ENCODE assay signal across 8 cellular contexts in the genomic region with DNA sequence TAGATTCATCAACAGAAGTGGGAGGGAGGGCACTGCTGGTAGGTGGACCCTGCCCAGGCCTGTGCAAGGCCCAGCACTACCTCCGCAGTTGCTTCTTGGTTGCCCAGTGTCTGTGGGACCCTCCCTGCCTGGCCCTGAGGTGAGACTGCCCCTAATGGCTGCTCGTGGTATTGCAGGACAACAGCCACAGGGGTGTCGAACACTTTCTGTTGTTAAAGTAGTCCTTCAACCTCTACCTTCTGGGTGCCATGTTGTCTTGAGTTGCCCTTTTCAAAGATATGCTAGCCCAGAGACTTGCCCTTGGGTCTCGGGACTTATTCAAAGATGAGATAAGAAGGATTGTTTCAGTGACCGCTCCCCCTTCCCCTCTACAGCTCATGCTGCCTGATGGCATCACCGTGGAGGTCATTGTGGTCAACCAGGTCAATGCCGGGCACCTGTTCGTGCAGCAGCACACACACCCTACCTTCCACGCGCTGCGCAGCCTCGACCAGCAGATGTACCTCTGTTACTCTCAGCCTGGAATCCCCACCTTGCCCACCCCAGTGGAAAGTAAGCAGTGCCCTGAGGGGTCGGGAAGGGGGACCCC. TPM values are rescaled to one million over a fixed set of nuclear protein-coding genes. Genes with fewer than 3 reads are reported as not detected.
DNase-seq lines count a peak whose midpoint lies in the region; ATAC-seq and TF ChIP-seq lines count a peak whose summit lies in the region.

No MANE protein-coding gene starts in this region.

- H3K36me3 Mint-ChIP-seq in activated naive CD8-positive, alpha-beta T cell treated with anti-CD3 and anti-CD28 coated beads for 36 hours = peaks cover 14% of the 10 kb centered on the region
- peaks cover 4 to 25% (median 12%) of the 10 kb centered on the region in 3 donors for H3K36me3 Mint-ChIP-seq in immature natural killer cell

- H3K27ac Mint-ChIP-seq in activated naive CD8-positive, alpha-beta T cell treated with anti-CD3 and anti-CD28 coated beads for 36 hours = no peak overlapping the region
- no peak overlapping the region for H3K27ac Mint-ChIP-seq in immature natural killer cell

- ATAC-seq in GM21423 (IDR thresholded peaks at IDR 0.05; ENCODE audit: unreplicated experiment) (no peak), GM18861 (IDR thresholded peaks at IDR 0.05; ENCODE audit: unreplicated experiment) (no peak)

- H3K4me3 Mint-ChIP-seq in activated naive CD8-positive, alpha-beta T cell treated with anti-CD3 and anti-CD28 coated beads for 36 hours = no peak overlapping the region
- H3K4me3 Mint-ChIP-seq in immature natural killer cell = no peak overlapping the region

- no peaks in the 10 kb centered on the region for H3K27me3 Mint-ChIP-seq in activated naive CD8-positive, alpha-beta T cell treated with anti-CD3 and anti-CD28 coated beads for 36 hours
- H3K27me3 Mint-ChIP-seq in immature natural killer cell (ENCODE audit: low read depth in 3 of 3) = no peaks in the 10 kb centered on the region

- peak; percentile 83 for TF ChIP-seq CTCF in GM13976 (IDR thresholded peaks at IDR 0.05; ENCODE audit: borderline replicate concordance, control extremely low read depth, extremely low read depth, insufficient read depth, missing control alignments)

- DNase-seq in AG08395 (ENCODE audit: low spot score) (peak; percentile 57), GM13976 (ENCODE audit: low spot score) (peak; percentile 81), SK-N-DZ (ENCODE audit: low spot score) (peak; percentile 53), immature natural killer cell (peak; percentile 34 to 40 (median 39))
- DNase-seq in activated naive CD8-positive, alpha-beta T cell treated with anti-CD3 and anti-CD28 coated beads for 36 hours = peak; percentile 56
- peak; percentile 65 for DNase-seq in stimulated activated CD4-positive, alpha-beta T cell treated with anti-CD3 and anti-CD28 coated beads, Interleukin-4, amount 100 ng/mL, for 24 hours

- in situ Hi-C loops in GM13976 (cut with MboI; ENCODE audit: low sequenced_read_pairs, unreplicated experiment) = no loop called here

- no peaks in the 10 kb centered on the region for H3K4me1 Mint-ChIP-seq in activated naive CD8-positive, alpha-beta T cell treated with anti-CD3 and anti-CD28 coated beads for 36 hours
- H3K4me1 Mint-ChIP-seq in immature natural killer cell = no peaks in the 10 kb centered on the region

- no peaks in the 10 kb centered on the region for H3K9me3 Mint-ChIP-seq in activated naive CD8-positive, alpha-beta T cell treated with anti-CD3 and anti-CD28 coated beads for 36 hours
- no peaks in the 10 kb centered on the region for H3K9me3 Mint-ChIP-seq in immature natural killer cell

RNA-seq across cellular contexts. Expression of a gene that starts 29.1 kb away (rescaled TPM):
- 59.2 and 61.6 TPM in 2 replicates for polyA plus RNA-seq in SK-N-DZ (2014; cell fraction: cytosol; rRNA removed)
- polyA plus RNA-seq in SK-N-DZ (2014; cell fraction: nucleus; rRNA removed) = 98.5 and 102 TPM in 2 replicates
- total RNA-seq in activated naive CD8-positive, alpha-beta T cell treated with anti-CD3 and anti-CD28 coated beads for 36 hours = 10 to 100 TPM; 39.5 to 43.2 TPM
- 10 to 100 TPM in 1 of 3 donors, 1 to 10 TPM in 2; 3.6 to 13.3 (median 6.1) TPM for polyA plus RNA-seq in immature natural killer cell
